In genomic region chr6:142816024-142816423, GRCh38 we compare ENCODE assay signal across 27 cellular contexts.
DNase-seq lines count a peak whose midpoint lies in the region; ATAC-seq and TF ChIP-seq lines count a peak whose summit lies in the region.
"Had no signal": no experiment of that assay in that cellular context is flagged by ENCODE, and none has a peak within 500 bp of the region (broad histone marks: within the 10 kb centered on the region; RNA-seq: fewer than 3 reads in every experiment).

No MANE protein-coding gene starts in this region.

- no peaks in the 10 kb centered on the region for H3K36me3 ChIP-seq in CD8-positive, alpha-beta T cell (ENCODE audit: insufficient read depth, low read length)
- H3K36me3 ChIP-seq: breast epithelium, heart right ventricle, Peyer's patch, prostate gland, sigmoid colon, WERI-Rb-1 had no signal

- H3K4me3 ChIP-seq in AG10803 (ENCODE audit: low read length): no peak overlapping the region
- H3K4me3 ChIP-seq in CD8-positive, alpha-beta T cell (ENCODE audit: low read depth, low read length): no peak overlapping the region
- H3K4me3 ChIP-seq: breast epithelium, heart right ventricle, Peyer's patch, prostate gland, sigmoid colon, testis had no signal

- H3K4me1 Mint-ChIP-seq in CD8-positive, alpha-beta T cell (ENCODE audit: low read depth): peaks cover 77% of the 10 kb centered on the region
- peaks cover 77% of the 10 kb centered on the region for H3K4me1 Mint-ChIP-seq in activated naive CD8-positive, alpha-beta T cell treated with anti-CD3 and anti-CD28 coated beads for 36 hours

- H3K9me3 ChIP-seq in CD8-positive, alpha-beta T cell (ENCODE audit: low read length): no peaks in the 10 kb centered on the region
- H3K9me3 ChIP-seq: breast epithelium, heart right ventricle, Peyer's patch, prostate gland, sigmoid colon, testis had no signal

- POLR2A ChIA-PET in CD8-positive, alpha-beta T cell (lab: Charles Lee): no interaction called here

- peaks cover 48% of the 10 kb centered on the region for H3K4me1 ChIP-seq in CD8-positive, alpha-beta T cell (ENCODE audit: insufficient read depth, low read length)
- H3K4me1 ChIP-seq: breast epithelium, prostate gland, testis had no signal

- H3K27ac ChIP-seq in CD8-positive, alpha-beta T cell (ENCODE audit: low read depth, low read length): no peak overlapping the region
- H3K27ac ChIP-seq: breast epithelium, C4-2B, epithelial cell of prostate, Peyer's patch, prostate gland, sigmoid colon, testis, WERI-Rb-1 had no signal

- DNase-seq in AG10803 (ENCODE audit: low read depth) (peak; percentile 44), fibroblast of peridontal ligament (ENCODE audit: extremely low read depth) (peak; percentile 35), NCI-H526 treated with DMSO at 0.1 percent for 48 hours (lab: John Stamatoyannopoulos, UW) (no peak), COLO829 (ENCODE audit: low spot score) (no peak), NCI-H1436 treated with DMSO at 0.1 percent for 48 hours (lab: John Stamatoyannopoulos, UW) (no peak)
- no peak for DNase-seq in CD8-positive, alpha-beta T cell
- no peak for DNase-seq in activated naive CD8-positive, alpha-beta T cell treated with anti-CD3 and anti-CD28 coated beads for 36 hours
- DNase-seq: effector CD8-positive, alpha-beta T cell; heart right ventricle; mammary epithelial cell; NCI-H1092 treated with DMSO at 0.1 percent for 48 hours; NCI-H2029 treated with DMSO at 0.1 percent for 48 hours; NCI-H2227 treated with DMSO at 0.1 percent for 48 hours; NCI-H69; Peyer's patch; SIG-M5; sigmoid colon; stimulated activated CD4-positive, alpha-beta T cell treated with anti-CD3 and anti-CD28 coated beads, Interleukin-4, amount 100 ng/mL, for 4 hours; stimulated activated naive B cell treated with anti-CD40 and anti-IgM and Interleukin-4, amounts not matched to agents 10 μg/mL and 1 μg/mL and 100 μg/mL, for 72 hours; T1000; testis; WERI-Rb-1 had no signal

- CTCF ChIA-PET in CD8-positive, alpha-beta T cell (lab: Charles Lee): interaction anchor here (1.4 kb wide), 1 partner anchor 111 kb away, joined by 4 read pairs; no protein-coding TSS in a partner anchor

- H3K27me3 Mint-ChIP-seq in CD8-positive, alpha-beta T cell (ENCODE audit: low read depth): no peaks in the 10 kb centered on the region
- H3K27me3 Mint-ChIP-seq in activated naive CD8-positive, alpha-beta T cell treated with anti-CD3 and anti-CD28 coated beads for 36 hours: no peaks in the 10 kb centered on the region
- H3K27me3 Mint-ChIP-seq: stimulated activated naive B cell treated with anti-CD40 and anti-IgM and Interleukin-4, amounts not matched to agents 10 μg/mL and 1 μg/mL and 100 μg/mL, for 72 hours had no signal

- H3K27me3 ChIP-seq in CD8-positive, alpha-beta T cell (ENCODE audit: insufficient read depth, low read length): no peaks in the 10 kb centered on the region
- H3K27me3 ChIP-seq: breast epithelium, heart right ventricle, Peyer's patch, sigmoid colon, testis had no signal

- H3K4me3 Mint-ChIP-seq in CD8-positive, alpha-beta T cell: no peak overlapping the region
- no peak overlapping the region for H3K4me3 Mint-ChIP-seq in activated naive CD8-positive, alpha-beta T cell treated with anti-CD3 and anti-CD28 coated beads for 36 hours
- H3K4me3 Mint-ChIP-seq: stimulated activated naive B cell treated with anti-CD40 and anti-IgM and Interleukin-4, amounts not matched to agents 10 μg/mL and 1 μg/mL and 100 μg/mL, for 72 hours had no signal

- no peak for ATAC-seq in CD8-positive, alpha-beta T cell
- no peak for ATAC-seq in GM18498 (IDR thresholded peaks at IDR 0.05; ENCODE audit: unreplicated experiment)
- ATAC-seq: stimulated activated naive B cell treated with anti-CD40 and anti-IgM and Interleukin-4, amounts not matched to agents 10 μg/mL and 1 μg/mL and 100 μg/mL, for 72 hours had no signal

- H3K36me3 Mint-ChIP-seq in CD8-positive, alpha-beta T cell: peaks cover 41% of the 10 kb centered on the region
- H3K36me3 Mint-ChIP-seq in activated naive CD8-positive, alpha-beta T cell treated with anti-CD3 and anti-CD28 coated beads for 36 hours: peaks cover 75% of the 10 kb centered on the region

- intact Hi-C loops in CD8-positive, alpha-beta T cell (cut with DNase I, micrococcal nuclease): loop anchor here in 1 of 2 experiments (2.0 kb wide), 1 partner anchor 13 kb away; no protein-coding TSS in a partner anchor

- no peaks in the 10 kb centered on the region for H3K9me3 Mint-ChIP-seq in CD8-positive, alpha-beta T cell
- H3K9me3 Mint-ChIP-seq in activated naive CD8-positive, alpha-beta T cell treated with anti-CD3 and anti-CD28 coated beads for 36 hours: peaks cover 10% of the 10 kb centered on the region
- H3K9me3 Mint-ChIP-seq: stimulated activated naive B cell treated with anti-CD40 and anti-IgM and Interleukin-4, amounts not matched to agents 10 μg/mL and 1 μg/mL and 100 μg/mL, for 72 hours had no signal

- no peak for TF ChIP-seq CTCF in AG10803 (conservative IDR thresholded peaks at IDR 0.05; ENCODE audit: low read length)
- no peak for TF ChIP-seq CTCF in CD8-positive, alpha-beta T cell (IDR thresholded peaks at IDR 0.05)

- H3K27ac Mint-ChIP-seq in CD8-positive, alpha-beta T cell: peak overlapping the region; percentile 7
- peak overlapping the region; percentile 74 for H3K27ac Mint-ChIP-seq in activated naive CD8-positive, alpha-beta T cell treated with anti-CD3 and anti-CD28 coated beads for 36 hours
- H3K27ac Mint-ChIP-seq: stimulated activated naive B cell treated with anti-CD40 and anti-IgM and Interleukin-4, amounts not matched to agents 10 μg/mL and 1 μg/mL and 100 μg/mL, for 72 hours had no signal

Comparison
In these comparisons a context has a peak if more than half of its experiments do, and no peak if none do; other contexts are left out.
1. DNase-seq: peak in AG10803 (single experiment) and fibroblast of peridontal ligament (single experiment); none in CD8-positive, alpha-beta T cell (0 of 7), activated naive CD8-positive, alpha-beta T cell treated with anti-CD3 and anti-CD28 coated beads for 36 hours (single experiment), NCI-H526 treated with DMSO at 0.1 percent for 48 hours (single experiment), COLO829 (single experiment) and NCI-H1436 treated with DMSO at 0.1 percent for 48 hours (single experiment).